In genomic region chr11:66294626-66295620, GRCh38 we compare ENCODE assay signal across 26 cellular contexts. TPM values are rescaled to one million over a fixed set of nuclear protein-coding genes. Genes with fewer than 3 reads are reported as not detected.
"Had no signal": no experiment of that assay in that cellular context is flagged by ENCODE, and none has a peak within 500 bp of the region (broad histone marks: within the 10 kb centered on the region; RNA-seq: fewer than 3 reads in every experiment).

No MANE protein-coding gene starts in this region.

- H3K4me3 ChIP-seq: colonic mucosa, heart right ventricle, ovary, right atrium auricular region, suprapubic skin, transverse colon had no signal

- H3K9me3 ChIP-seq: colonic mucosa, heart right ventricle, neutrophil, ovary, right atrium auricular region, suprapubic skin, transverse colon had no signal

- FAIRE-seq: endometrium, frontal cortex, islet of Langerhans, small intestine had no signal

- ATAC-seq: esophagus mucosa, heart right ventricle had no signal

- DNase-seq: colonic mucosa; dermis blood vessel endothelial cell; effector CD8-positive, alpha-beta T cell; heart right ventricle; hypothalamus; kidney glomerular epithelial cell; mesendoderm; naive B cell; small intestine; stimulated activated CD4-positive, alpha-beta T cell treated with anti-CD3 and anti-CD28 coated beads, Interleukin-12 subunit alpha, Interleukin-12 subunit beta, amount 100 ng/mL, for 4 hours; stimulated activated naive CD4-positive, alpha-beta T cell; transverse colon had no signal

- H3K36me3 ChIP-seq: colonic mucosa, heart right ventricle, neutrophil, ovary, right atrium auricular region, suprapubic skin, transverse colon had no signal

- H3K27me3 ChIP-seq: ovary had no signal

- H3K27ac ChIP-seq: colonic mucosa, heart right ventricle, neutrophil, ovary, right atrium auricular region, suprapubic skin, transverse colon had no signal

RNA-seq across cellular contexts. Expression of gene TMEM151A, which starts 3.2 kb away (rescaled TPM):
- total RNA-seq: dermis blood vessel endothelial cell, esophagus mucosa, lung microvascular endothelial cell, posterior vena cava, suprapubic skin, ureter had no signal
- polyA plus RNA-seq: fibroblast of lung had no signal

RNA-seq across cellular contexts. Expression of gene CNIH2, which starts 16.9 kb away (rescaled TPM):
- total RNA-seq: dermis blood vessel endothelial cell, glomerular endothelial cell, liver, posterior vena cava, right atrium auricular region had no signal
